19 cellular contexts compared by ENCODE assay signal in the genomic region with DNA sequence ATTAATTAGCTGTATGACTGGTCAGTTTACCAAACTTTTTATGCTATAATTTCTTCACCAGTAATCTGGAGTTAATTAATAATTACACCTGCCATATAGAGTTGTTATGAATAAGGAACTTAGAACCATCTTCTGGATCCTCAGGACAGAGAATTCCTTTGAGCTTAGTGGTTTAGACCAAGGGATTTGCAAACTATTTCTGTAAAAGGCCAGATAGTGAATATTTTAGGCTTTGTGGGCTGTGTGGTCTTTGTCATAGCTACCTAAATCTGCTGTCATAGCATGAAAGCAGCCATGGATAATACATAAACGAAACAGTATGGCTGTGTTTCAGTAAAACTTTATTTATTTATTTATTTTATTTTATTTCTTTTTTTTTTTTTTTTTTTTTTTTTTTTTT. TPM values are rescaled to one million over a fixed set of nuclear protein-coding genes. Genes with fewer than 3 reads are reported as not detected.
DNase-seq lines count a peak whose midpoint lies in the region; ATAC-seq, FAIRE-seq and TF ChIP-seq lines count a peak whose summit lies in the region.
"Had no signal": no experiment of that assay in that cellular context is flagged by ENCODE, and none has a peak within 500 bp of the region (broad histone marks: within the 10 kb centered on the region; RNA-seq: fewer than 3 reads in every experiment).

No MANE protein-coding gene starts in this region.

- H3K27ac ChIP-seq in K562 (ENCODE audit: extremely low read depth, low read depth, low read length), result no peak overlapping the region
- H3K27ac ChIP-seq: BLaER1 treated with 17β-estradiol and CSF1 and Interleukin-3, amounts not matched to agents 10 nM and 100 nM; HL-60 had no signal

- POLR2A ChIA-PET in K562 (lab: Yijun Ruan, JAX), result interaction anchor here (0.5 to 6.2 kb wide), 17 partner anchors 8 to 179 kb away, joined by 3 to 54 read pairs (median 4); partner anchors contain the start of genes LMOD1, RNPEP and TIMM17A

- H3K4me3 ChIP-seq in AG10803 (ENCODE audit: low read length) (no peak overlapping the region), K562 (no peak overlapping the region)
- H3K4me3 ChIP-seq: BLaER1 treated with 17β-estradiol and CSF1 and Interleukin-3, amounts not matched to agents 10 nM and 100 nM; HAP-1 had no signal

- BruUV-seq in K562 (replicated peaks; lab: Mats Ljungman, UMichigan), result no TSS peak

- ATAC-seq in K562, result no peak
- ATAC-seq in HG03342 (IDR thresholded peaks at IDR 0.05; ENCODE audit: unreplicated experiment), result no peak
- ATAC-seq: Panc1 had no signal

- TF ChIP-seq EP300 in K562 (IDR thresholded peaks at IDR 0.05; ENCODE audit: low read length), result no peak

- H2AFZ ChIP-seq in K562 (ENCODE audit: low read depth, low read length), result no peak overlapping the region

- no peak for TF ChIP-seq RAD21 in K562 (CRISPR knock-in tag; conservative IDR thresholded peaks at IDR 0.05 in 1 of 2, IDR thresholded peaks at IDR 0.05 in 1 of 2)

- H3K27me3 ChIP-seq in K562 (ENCODE audit: control insufficient read depth in 2 of 2, insufficient read depth in 2 of 2, low read length in 2 of 2), result no peaks in the 10 kb centered on the region
- H3K27me3 ChIP-seq: BLaER1 treated with 17β-estradiol and CSF1 and Interleukin-3, amounts not matched to agents 10 nM and 100 nM had no signal

- no peak for TF ChIP-seq POLR2A in K562 (conservative IDR thresholded peaks at IDR 0.05)

- H3K9ac ChIP-seq in K562 (ENCODE audit: insufficient read depth in 1 of 2, low read depth in 2 of 2, low read length in 2 of 2), result no peak overlapping the region
- H3K9ac ChIP-seq: BLaER1 treated with 17β-estradiol and CSF1 and Interleukin-3, amounts not matched to agents 10 nM and 100 nM had no signal

- CTCF ChIA-PET in K562 (lab: Yijun Ruan, JAX; ENCODE audit: low intra/inter-chr PET ratio), result interaction anchor here (1.0 to 1.1 kb wide), 2 partner anchors 72 to 433 kb away, joined by 3 to 4 read pairs; no protein-coding TSS in a partner anchor

- H3K36me3 ChIP-seq in K562 (ENCODE audit: control insufficient read depth, insufficient read depth, low read length), result peaks cover 90% of the 10 kb centered on the region

- H3K4me2 ChIP-seq in K562 (ENCODE audit: insufficient read depth, low read length), result no peak overlapping the region
- H3K4me2 ChIP-seq: BLaER1 treated with 17β-estradiol and CSF1 and Interleukin-3, amounts not matched to agents 10 nM and 100 nM had no signal

- DNase-seq in AG10803 (ENCODE audit: low read depth) (peak; percentile 90), HS-27A (ENCODE audit: low read depth) (peak; percentile 30), K562 (ENCODE audit: extremely low read depth in 1 of 4, low spot score in 3 of 4) (no peak), myocyte (ENCODE audit: low read depth) (peak; percentile 47), NCI-H1694 (lab: John Stamatoyannopoulos, UW) (no peak), NCI-H1436 (lab: John Stamatoyannopoulos, UW) (no peak), putamen (ENCODE audit: low spot score) (no peak)
- DNase-seq: DMS 273 treated with DMSO at 0.1 percent for 48 hours, NCI-H2029, NCI-H2171 treated with DMSO at 0.1 percent for 48 hours, NCI-H510A treated with DMSO at 0.1 percent for 48 hours, Right ventricle myocardium superior had no signal

- TF ChIP-seq CTCF in AG10803 (conservative IDR thresholded peaks at IDR 0.05; ENCODE audit: low read length), result no peak
- no peak for TF ChIP-seq CTCF in K562 (IDR thresholded peaks at IDR 0.05 in 2 of 3, conservative IDR thresholded peaks at IDR 0.05 in 1 of 3; ENCODE audit: insufficient read depth in 2 of 3, low read depth in 1 of 3, low read length in 3 of 3)

- H3K4me1 ChIP-seq in K562 (replicated peaks in 1 of 2; ENCODE audit: control insufficient read depth in 2 of 2, insufficient read depth in 2 of 2, low read length in 2 of 2), result no peaks in the 10 kb centered on the region; a peak in 1 of 5 replicates
- H3K4me1 ChIP-seq: BLaER1 treated with 17β-estradiol and CSF1 and Interleukin-3, amounts not matched to agents 10 nM and 100 nM; HAP-1 had no signal

- peaks cover 50% of the 10 kb centered on the region for H3K79me2 ChIP-seq in K562 (ENCODE audit: control insufficient read depth, insufficient read depth, low read length)

- H3K9me1 ChIP-seq in K562 (ENCODE audit: control insufficient read depth, insufficient read depth, low read length), result no peaks in the 10 kb centered on the region

- in situ Hi-C loops in K562 (cut with MboI), result no loop called here

- WGBS in K562 (ENCODE audit: insufficient coverage, low coverage, missing lambda C conversion rate), result 89% methylated on average over 1 of the region's 1 CpG

- no peaks in the 10 kb centered on the region for H3K9me3 ChIP-seq in K562 (replicated peaks; ENCODE audit: control insufficient read depth, insufficient read depth, low read depth, low read length)
- H3K9me3 ChIP-seq: BLaER1 treated with 17β-estradiol and CSF1 and Interleukin-3, amounts not matched to agents 10 nM and 100 nM; HAP-1 had no signal

- intact Hi-C loops in K562 (cut with micrococcal nuclease), result no loop called here

- FAIRE-seq in K562 (lab: Jason Lieb, UNC), result no peak

- H4K20me1 ChIP-seq in K562 (replicated peaks; ENCODE audit: control insufficient read depth, insufficient read depth, low read length), result no peaks in the 10 kb centered on the region; the same call in 1 of the 2 replicates

RNA-seq across cellular contexts. Expression of gene TIMM17A, which starts 9.0 kb away (rescaled TPM):
- 89.8 and 171 TPM in 2 replicates for total RNA-seq in K562 (2011; cell fraction: chromatin; rRNA removed; ENCODE audit: low replicate concordance)
- 62.5 and 62.7 TPM in 2 replicates for total RNA-seq in K562 (2011; cell fraction: nucleolus; rRNA removed)
- 108 and 147 TPM in 2 replicates for total RNA-seq in K562 (2011; cell fraction: nucleoplasm; rRNA removed)
- total RNA-seq in K562 (2014; rRNA removed) (116 and 131 TPM in 2 replicates), K562 (2014; rRNA removed; fragmentation: Illumina TruSeq; extraction: Trizol) (226 and 256 TPM in 2 replicates), K562 (2015; rRNA removed; fragmentation: Illumina TruSeq; extraction: Trizol) (158 and 173 TPM in 2 replicates), K562 (2021) (179 and 180 TPM in 2 replicates), myocyte (38.9 and 59.4 TPM in 2 replicates)
- polyA plus RNA-seq in K562 (2011; rRNA removed) (197 and 262 TPM in 2 replicates), K562 (2014; fragmentation: Illumina TruSeq; extraction: Trizol) (146 and 154 TPM in 2 replicates), K562 (2014; fragmentation: Nextera tagmentation; extraction: Ambion mirVana) (100 to 1,000 TPM; 676 to 744 TPM), K562 (2014; rRNA removed) (155 and 178 TPM in 2 replicates)
- polyA plus RNA-seq in K562 (2011; cell fraction: cytosol; rRNA removed), result 61.6 and 97.5 TPM in 2 replicates
- 58.4 and 74.7 TPM in 2 replicates for polyA plus RNA-seq in K562 (2011; cell fraction: nucleus; rRNA removed)
- 85.8 and 148 TPM in 2 replicates for polyA plus RNA-seq in K562 (2012)
- polyA minus RNA-seq in K562 (2011; rRNA and poly(A)+ RNA removed), result 94.8 and 116 TPM in 2 replicates
- polyA minus RNA-seq in K562 (2011; cell fraction: cytosol; rRNA and poly(A)+ RNA removed), result 31.9 and 42.0 TPM in 2 replicates
- 29.8 and 43.9 TPM in 2 replicates for polyA minus RNA-seq in K562 (2011; cell fraction: nucleus; rRNA and poly(A)+ RNA removed)
- 60.9 TPM for polyA plus RNA-seq in myocyte (2012)

RNA-seq across cellular contexts. Expression of gene LMOD1, which starts 17.9 kb away (rescaled TPM):
- total RNA-seq in K562 (2011; cell fraction: chromatin; rRNA removed; ENCODE audit: low replicate concordance), result 0.65 and 1.6 TPM in 2 replicates
- total RNA-seq in K562 (2011; cell fraction: nucleolus; rRNA removed), result 1.4 and 1.7 TPM in 2 replicates
- 0.92 and 1.5 TPM in 2 replicates for total RNA-seq in K562 (2011; cell fraction: nucleoplasm; rRNA removed)
- 0.54 and 0.69 TPM in 2 replicates for total RNA-seq in K562 (2014; rRNA removed)
- 0.16 and 0.22 TPM in 2 replicates for total RNA-seq in K562 (2014; rRNA removed; fragmentation: Illumina TruSeq; extraction: Trizol)
- total RNA-seq in K562 (2015; rRNA removed; fragmentation: Illumina TruSeq; extraction: Trizol), result 0.15 and 0.22 TPM in 2 replicates
- total RNA-seq in K562 (2021), result 0.42 and 0.54 TPM in 2 replicates
- polyA plus RNA-seq in K562 (2011; rRNA removed), result 0.28 and 0.43 TPM in 2 replicates
- polyA plus RNA-seq in K562 (2011; cell fraction: cytosol; rRNA removed), result 0.24 and 0.48 TPM in 2 replicates
- polyA plus RNA-seq in K562 (2011; cell fraction: nucleus; rRNA removed), result 0.65 and 1.5 TPM in 2 replicates
- 0.33 and 0.69 TPM in 2 replicates for polyA plus RNA-seq in K562 (2012)
- 0.40 and 0.45 TPM in 2 replicates for polyA plus RNA-seq in K562 (2014; fragmentation: Illumina TruSeq; extraction: Trizol)
- under 1 TPM in 1 of 2 experiments, not detected in 1; 0.03 TPM for polyA plus RNA-seq in K562 (2014; fragmentation: Nextera tagmentation; extraction: Ambion mirVana)
- 0.33 and 0.39 TPM in 2 replicates for polyA plus RNA-seq in K562 (2014; rRNA removed)
- polyA minus RNA-seq in K562 (2011; rRNA and poly(A)+ RNA removed), result 0.27 and 0.60 TPM in 2 replicates
- polyA minus RNA-seq in K562 (2011; cell fraction: cytosol; rRNA and poly(A)+ RNA removed), result 0.38 TPM in 1 of 2 replicates, not detected in the other
- 0.56 and 0.81 TPM in 2 replicates for polyA minus RNA-seq in K562 (2011; cell fraction: nucleus; rRNA and poly(A)+ RNA removed)
- total RNA-seq in myocyte, result 3.2 and 6.0 TPM in 2 replicates
- 12.2 TPM for polyA plus RNA-seq in myocyte (2012)
- total RNA-seq: A673, Daoy had no signal

RNA-seq across cellular contexts. Expression of gene RNPEP, which starts 18.2 kb away (rescaled TPM):
- 80.9 and 81.4 TPM in 2 replicates for total RNA-seq in K562 (2011; cell fraction: chromatin; rRNA removed; ENCODE audit: low replicate concordance)
- total RNA-seq in K562 (2011; cell fraction: nucleolus; rRNA removed), result 51.8 and 56.9 TPM in 2 replicates
- total RNA-seq in K562 (2011; cell fraction: nucleoplasm; rRNA removed), result 46.3 and 49.2 TPM in 2 replicates
- 64.4 and 76.9 TPM in 2 replicates for total RNA-seq in K562 (2014; rRNA removed)
- 51.4 and 56.3 TPM in 2 replicates for total RNA-seq in K562 (2014; rRNA removed; fragmentation: Illumina TruSeq; extraction: Trizol)
- 61.6 and 63.4 TPM in 2 replicates for total RNA-seq in K562 (2015; rRNA removed; fragmentation: Illumina TruSeq; extraction: Trizol)
- total RNA-seq in K562 (2021), result 85.1 and 85.9 TPM in 2 replicates
- 47.7 and 102 TPM in 2 replicates for polyA plus RNA-seq in K562 (2011; rRNA removed)
- polyA plus RNA-seq in K562 (2011; cell fraction: cytosol; rRNA removed), result 51.2 and 51.7 TPM in 2 replicates
- 83.3 and 107 TPM in 2 replicates for polyA plus RNA-seq in K562 (2011; cell fraction: nucleus; rRNA removed)
- 97.9 and 111 TPM in 2 replicates for polyA plus RNA-seq in K562 (2012)
- 119 and 131 TPM in 2 replicates for polyA plus RNA-seq in K562 (2014; fragmentation: Illumina TruSeq; extraction: Trizol)
- 10 to 100 TPM; 27.5 to 35.1 TPM for polyA plus RNA-seq in K562 (2014; fragmentation: Nextera tagmentation; extraction: Ambion mirVana)
- 63.5 and 70.8 TPM in 2 replicates for polyA plus RNA-seq in K562 (2014; rRNA removed)
- polyA minus RNA-seq in K562 (2011; rRNA and poly(A)+ RNA removed), result 40.3 and 59.5 TPM in 2 replicates
- 46.6 and 57.6 TPM in 2 replicates for polyA minus RNA-seq in K562 (2011; cell fraction: cytosol; rRNA and poly(A)+ RNA removed)
- 16.6 and 28.9 TPM in 2 replicates for polyA minus RNA-seq in K562 (2011; cell fraction: nucleus; rRNA and poly(A)+ RNA removed)
- total RNA-seq in myocyte, result 28.1 and 33.1 TPM in 2 replicates
- 35.1 TPM for polyA plus RNA-seq in myocyte (2012)

RNA-seq across cellular contexts. Expression of gene ELF3, which starts 46.1 kb away (rescaled TPM):
- total RNA-seq in K562 (2011; cell fraction: chromatin; rRNA removed; ENCODE audit: low replicate concordance), result 1.2 and 3.1 TPM in 2 replicates
- total RNA-seq in K562 (2011; cell fraction: nucleolus; rRNA removed), result 1.8 and 2.3 TPM in 2 replicates
- 0.73 and 1.3 TPM in 2 replicates for total RNA-seq in K562 (2011; cell fraction: nucleoplasm; rRNA removed)
- total RNA-seq in K562 (2014; rRNA removed), result 0.16 TPM in 1 of 2 replicates, not detected in the other
- total RNA-seq in K562 (2014; rRNA removed; fragmentation: Illumina TruSeq; extraction: Trizol), result 0.07 TPM in 1 of 2 replicates, not detected in the other
- 0.07 and 0.15 TPM in 2 replicates for total RNA-seq in K562 (2015; rRNA removed; fragmentation: Illumina TruSeq; extraction: Trizol)
- total RNA-seq in K562 (2021), result 0.63 and 1.2 TPM in 2 replicates
- 0.47 and 0.87 TPM in 2 replicates for polyA plus RNA-seq in K562 (2011; rRNA removed)
- polyA plus RNA-seq in K562 (2011; cell fraction: cytosol; rRNA removed), result 0.94 and 1.2 TPM in 2 replicates
- polyA plus RNA-seq in K562 (2011; cell fraction: nucleus; rRNA removed), result 1.6 and 2.7 TPM in 2 replicates
- 0.35 and 1.9 TPM in 2 replicates for polyA plus RNA-seq in K562 (2012)
- 0.15 TPM in 1 of 2 replicates, not detected in the other for polyA plus RNA-seq in K562 (2014; fragmentation: Illumina TruSeq; extraction: Trizol)
- not detected for polyA plus RNA-seq in K562 (2014; fragmentation: Nextera tagmentation; extraction: Ambion mirVana)
- 0.03 TPM in 1 of 2 replicates, not detected in the other for polyA plus RNA-seq in K562 (2014; rRNA removed)
- 0.21 and 0.54 TPM in 2 replicates for polyA minus RNA-seq in K562 (2011; rRNA and poly(A)+ RNA removed)
- polyA minus RNA-seq in K562 (2011; cell fraction: cytosol; rRNA and poly(A)+ RNA removed), result 0.67 TPM in 1 of 2 replicates, not detected in the other
- 0.94 and 1.00 TPM in 2 replicates for polyA minus RNA-seq in K562 (2011; cell fraction: nucleus; rRNA and poly(A)+ RNA removed)
- 0.68 TPM in 1 of 2 replicates, not detected in the other for total RNA-seq in myocyte
- polyA plus RNA-seq in myocyte (2012), result 0.03 TPM

Comparison
In these comparisons a context has a peak if more than half of its experiments do, and no peak if none do; other contexts are left out.
1. DNase-seq: peak in AG10803 (single experiment), HS-27A (single experiment) and myocyte (single experiment); none in K562 (0 of 4), NCI-H1694 (single experiment), NCI-H1436 (single experiment) and putamen (single experiment).